In the genomic region with DNA sequence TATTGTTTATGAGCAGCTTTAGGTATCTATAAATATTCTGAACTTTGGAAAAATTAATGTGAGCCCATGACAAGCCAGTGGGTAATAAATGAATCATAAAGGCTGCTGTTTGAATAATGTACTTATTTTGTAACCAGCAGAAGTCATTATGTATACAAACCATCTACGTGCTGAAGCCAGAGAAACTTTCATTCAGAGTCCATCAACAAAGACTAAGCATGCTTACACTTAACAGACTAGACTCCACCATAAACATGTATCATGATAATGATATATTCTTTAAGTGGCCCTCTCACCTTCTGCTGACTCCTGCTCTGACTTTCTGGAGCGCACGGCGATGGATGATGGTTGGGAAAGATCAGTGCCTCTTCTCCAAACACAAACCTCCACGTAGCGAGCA, we compare ENCODE assay signal across 23 cellular contexts.
"Had no signal": no experiment of that assay in that cellular context is flagged by ENCODE, and none has a peak within 500 bp of the region (broad histone marks: within the 10 kb centered on the region; RNA-seq: fewer than 3 reads in every experiment).

No MANE protein-coding gene starts in this region.

- ATAC-seq: effector memory CD8-positive, alpha-beta T cell; foreskin keratinocyte; left ventricle myocardium superior; natural killer cell treated with Interleukin-12 subunit alpha and Interleukin-12 subunit beta and Interleukin-15 and Interleukin-18, amount 100 ng/mL, for 72 hours; stimulated activated effector memory CD8-positive, alpha-beta T cell treated with anti-CD3 and anti-CD28 coated beads, Interleukin-12 subunit alpha, Interleukin-12 subunit beta, amount 100 ng/mL, for 72 hours; stimulated activated naive CD8-positive, alpha-beta T cell treated with anti-CD3 and anti-CD28 coated beads, Interleukin-15, Interleukin-2, amounts not matched to agents 100 U/mL and 50 U/mL, for 24 hours had no signal

- H3K36me3 Mint-ChIP-seq: neural progenitor cell; stimulated activated effector memory CD8-positive, alpha-beta T cell treated with anti-CD3 and anti-CD28 coated beads, Interleukin-12 subunit alpha, Interleukin-12 subunit beta, amount 100 ng/mL, for 72 hours had no signal

- H3K4me3 Mint-ChIP-seq: effector memory CD8-positive, alpha-beta T cell; natural killer cell treated with Interleukin-12 subunit alpha and Interleukin-12 subunit beta and Interleukin-15 and Interleukin-18, amount 100 ng/mL, for 72 hours; neural progenitor cell; stimulated activated effector memory CD8-positive, alpha-beta T cell treated with anti-CD3 and anti-CD28 coated beads, Interleukin-12 subunit alpha, Interleukin-12 subunit beta, amount 100 ng/mL, for 72 hours had no signal

- H3K4me2 ChIP-seq: hepatocyte, neural progenitor cell, smooth muscle cell had no signal

- H3K9ac ChIP-seq: neural progenitor cell had no signal

- H3K4me1 ChIP-seq: esophagus squamous epithelium, foreskin keratinocyte, neural progenitor cell, suprapubic skin, upper lobe of left lung, uterus had no signal

- H3K4me1 Mint-ChIP-seq: neural progenitor cell; stimulated activated effector memory CD8-positive, alpha-beta T cell treated with anti-CD3 and anti-CD28 coated beads, Interleukin-12 subunit alpha, Interleukin-12 subunit beta, amount 100 ng/mL, for 72 hours had no signal

- H3K36me3 ChIP-seq: esophagus squamous epithelium, neural progenitor cell, upper lobe of left lung, uterus had no signal

- DNase-seq: effector memory CD8-positive, alpha-beta T cell; esophagus squamous epithelium; kidney; left cardiac atrium; left ventricle myocardium superior; mesenchymal stem cell; midbrain; right cardiac atrium; stimulated activated CD4-positive, alpha-beta T cell treated with anti-CD3 and anti-CD28 coated beads, Interleukin-4, amount 100 ng/mL, for 1 hour; stimulated activated CD8-positive, alpha-beta memory T cell treated with anti-CD3 and anti-CD28 coated beads, Interleukin-4, amount 100 ng/mL, for 48 hours; stimulated activated naive CD8-positive, alpha-beta T cell treated with anti-CD3 and anti-CD28 coated beads, Interleukin-15, Interleukin-2, amounts not matched to agents 100 U/mL and 50 U/mL, for 24 hours; tibial artery; upper lobe of left lung; uterus had no signal

- H3K27ac Mint-ChIP-seq: effector memory CD8-positive, alpha-beta T cell; natural killer cell treated with Interleukin-12 subunit alpha and Interleukin-12 subunit beta and Interleukin-15 and Interleukin-18, amount 100 ng/mL, for 72 hours; neural progenitor cell; progenitor cell of endocrine pancreas; stimulated activated effector memory CD8-positive, alpha-beta T cell treated with anti-CD3 and anti-CD28 coated beads, Interleukin-12 subunit alpha, Interleukin-12 subunit beta, amount 100 ng/mL, for 72 hours had no signal

- FAIRE-seq: kidney had no signal

- H2AFZ ChIP-seq: hepatocyte, neural progenitor cell had no signal

- H3K4me3 ChIP-seq: esophagus squamous epithelium, hepatocyte, lung, neural progenitor cell, smooth muscle cell, suprapubic skin, tibial artery, upper lobe of left lung, uterus had no signal

- H3K79me2 ChIP-seq: hepatocyte had no signal

- H3K27me3 ChIP-seq: esophagus squamous epithelium, foreskin keratinocyte, hepatocyte, neural progenitor cell, suprapubic skin, tibial artery, upper lobe of left lung, uterus had no signal

- H3K27ac ChIP-seq: esophagus squamous epithelium, foreskin keratinocyte, hepatocyte, neural progenitor cell, suprapubic skin, upper lobe of left lung, uterus had no signal

- H3K27me3 Mint-ChIP-seq: effector memory CD8-positive, alpha-beta T cell; natural killer cell treated with Interleukin-12 subunit alpha and Interleukin-12 subunit beta and Interleukin-15 and Interleukin-18, amount 100 ng/mL, for 72 hours; progenitor cell of endocrine pancreas had no signal
